ENCODE assay signal across 20 cellular contexts in genomic region chrX:43514820-43515219, GRCh38.
A peak's percentile ranks its signal among the peaks of the same experiment; 100 is the strongest.
DNase-seq lines count a peak whose midpoint lies in the region; ATAC-seq and TF ChIP-seq lines count a peak whose summit lies in the region.
"Had no signal": no experiment of that assay in that cellular context is flagged by ENCODE, and none has a peak within 500 bp of the region (broad histone marks: within the 10 kb centered on the region; RNA-seq: fewer than 3 reads in every experiment).

No MANE protein-coding gene starts in this region.

- no peak for TF ChIP-seq EP300 in upper lobe of left lung (IDR thresholded peaks at IDR 0.05)

- TF ChIP-seq POLR2A in upper lobe of left lung (IDR thresholded peaks at IDR 0.05), result no peak

- WGBS in upper lobe of left lung, 2 donors, result 89 to 100% methylated on average over 1 of the region's 1 CpG

- H3K4me1 Mint-ChIP-seq in activated CD8-positive, alpha-beta memory T cell treated with anti-CD3 and anti-CD28 coated beads, Interleukin-2, amount 10 ng/mL, durations not matched to agents 7 days and 5 days, result peaks cover 2% of the 10 kb centered on the region
- no peaks in the 10 kb centered on the region for H3K4me1 Mint-ChIP-seq in activated T-helper 17 cell treated with anti-CD3 and anti-CD28 coated beads, Interleukin-2, amount 50 U/mL, for 72 hours
- H3K4me1 Mint-ChIP-seq in stimulated activated effector memory CD8-positive, alpha-beta T cell treated with anti-CD3 and anti-CD28 coated beads, Interleukin-12 subunit alpha, Interleukin-12 subunit beta, amount 100 ng/mL, for 72 hours, result peaks cover 5% of the 10 kb centered on the region

- no peaks in the 10 kb centered on the region for H3K36me3 ChIP-seq in upper lobe of left lung
- H3K36me3 ChIP-seq: BLaER1 treated with 17β-estradiol and CSF1 and Interleukin-3, amounts not matched to agents 10 nM and 100 nM had no signal

- H3K9me3 ChIP-seq in upper lobe of left lung, result no peaks in the 10 kb centered on the region
- H3K9me3 ChIP-seq: A549, Caco-2 had no signal

- no peak for TF ChIP-seq CTCF in upper lobe of left lung (IDR thresholded peaks at IDR 0.05)

- no peak for DNase-seq in activated CD4-positive, CD25-positive, alpha-beta regulatory T cell treated with anti-CD3 and anti-CD28 coated beads, Interleukin-2, amount 50 U/mL, for 72 hours
- no peak for DNase-seq in activated CD8-positive, alpha-beta memory T cell treated with anti-CD3 and anti-CD28 coated beads, Interleukin-2, amount 10 ng/mL, durations not matched to agents 7 days and 5 days
- no peak for DNase-seq in activated CD8-positive, alpha-beta memory T cell treated with anti-CD3 and anti-CD28 coated beads, Interleukin-2, amount 50 U/mL, for 4 hours
- no peak for DNase-seq in stimulated activated effector memory CD8-positive, alpha-beta T cell treated with anti-CD3 and anti-CD28 coated beads, Interleukin-12 subunit alpha, Interleukin-12 subunit beta, amount 100 ng/mL, for 72 hours (ENCODE audit: low spot score in 2 of 2)
- DNase-seq in upper lobe of left lung, result no peak
- DNase-seq: AML-193; Caco-2; Calu3; CD4-positive, alpha-beta T cell; CD8-positive, alpha-beta T cell; DMS79 treated with DMSO at 0.1 percent for 48 hours; GF-D8 had no signal

- no peak overlapping the region for H3K4me3 ChIP-seq in upper lobe of left lung
- H3K4me3 ChIP-seq: A549; BLaER1 treated with 17β-estradiol and CSF1 and Interleukin-3, amounts not matched to agents 10 nM and 100 nM had no signal

- no peak overlapping the region for H3K27ac Mint-ChIP-seq in activated CD8-positive, alpha-beta memory T cell treated with anti-CD3 and anti-CD28 coated beads, Interleukin-2, amount 10 ng/mL, durations not matched to agents 7 days and 5 days
- no peak overlapping the region for H3K27ac Mint-ChIP-seq in activated T-helper 17 cell treated with anti-CD3 and anti-CD28 coated beads, Interleukin-2, amount 50 U/mL, for 72 hours
- no peak overlapping the region for H3K27ac Mint-ChIP-seq in stimulated activated effector memory CD8-positive, alpha-beta T cell treated with anti-CD3 and anti-CD28 coated beads, Interleukin-12 subunit alpha, Interleukin-12 subunit beta, amount 100 ng/mL, for 72 hours
- H3K27ac Mint-ChIP-seq: B cell; CD4-positive, alpha-beta T cell; CD8-positive, alpha-beta T cell had no signal

- no peaks in the 10 kb centered on the region for H3K4me1 ChIP-seq in upper lobe of left lung
- H3K4me1 ChIP-seq: A549; BLaER1 treated with 17β-estradiol and CSF1 and Interleukin-3, amounts not matched to agents 10 nM and 100 nM had no signal

- H3K36me3 Mint-ChIP-seq in activated CD8-positive, alpha-beta memory T cell treated with anti-CD3 and anti-CD28 coated beads, Interleukin-2, amount 10 ng/mL, durations not matched to agents 7 days and 5 days, result no peaks in the 10 kb centered on the region
- H3K36me3 Mint-ChIP-seq in activated T-helper 17 cell treated with anti-CD3 and anti-CD28 coated beads, Interleukin-2, amount 50 U/mL, for 72 hours (ENCODE audit: low read depth), result no peaks in the 10 kb centered on the region
- no peaks in the 10 kb centered on the region for H3K36me3 Mint-ChIP-seq in stimulated activated effector memory CD8-positive, alpha-beta T cell treated with anti-CD3 and anti-CD28 coated beads, Interleukin-12 subunit alpha, Interleukin-12 subunit beta, amount 100 ng/mL, for 72 hours
- H3K36me3 Mint-ChIP-seq: CD8-positive, alpha-beta T cell had no signal

- peak; percentile 13 to 53 for ATAC-seq in activated CD4-positive, CD25-positive, alpha-beta regulatory T cell treated with anti-CD3 and anti-CD28 coated beads, Interleukin-2, amount 50 U/mL, for 24 hours
- ATAC-seq in activated CD8-positive, alpha-beta memory T cell treated with anti-CD3 and anti-CD28 coated beads, Interleukin-2, amount 10 ng/mL, durations not matched to agents 7 days and 5 days, result peak; percentile 53
- peak; percentile 49 for ATAC-seq in activated T-helper 17 cell treated with anti-CD3 and anti-CD28 coated beads, Interleukin-2, amount 50 U/mL, for 72 hours (replicated peaks)
- ATAC-seq in stimulated activated effector memory CD8-positive, alpha-beta T cell treated with anti-CD3 and anti-CD28 coated beads, Interleukin-12 subunit alpha, Interleukin-12 subunit beta, amount 100 ng/mL, for 72 hours, result peak; percentile 65
- ATAC-seq in upper lobe of left lung (ENCODE audit: low FRiP score in 2 of 2) (no peak), HG02885 (IDR thresholded peaks at IDR 0.05; ENCODE audit: poor library complexity, unreplicated experiment) (no peak)
- ATAC-seq: A549; CD8-positive, alpha-beta T cell had no signal

- H3K27me3 Mint-ChIP-seq in activated CD8-positive, alpha-beta memory T cell treated with anti-CD3 and anti-CD28 coated beads, Interleukin-2, amount 10 ng/mL, durations not matched to agents 7 days and 5 days, result no peaks in the 10 kb centered on the region
- no peaks in the 10 kb centered on the region for H3K27me3 Mint-ChIP-seq in activated T-helper 17 cell treated with anti-CD3 and anti-CD28 coated beads, Interleukin-2, amount 50 U/mL, for 72 hours
- H3K27me3 Mint-ChIP-seq: B cell; CD4-positive, alpha-beta T cell had no signal

- no peaks in the 10 kb centered on the region for H3K27me3 ChIP-seq in upper lobe of left lung

- CTCF ChIA-PET in activated CD8-positive, alpha-beta memory T cell treated with anti-CD3 and anti-CD28 coated beads, Interleukin-2, amount 10 ng/mL, durations not matched to agents 7 days and 5 days (lab: Charles Lee), result no interaction called here

- no peak overlapping the region for H3K27ac ChIP-seq in upper lobe of left lung
- H3K27ac ChIP-seq: 22Rv1; A549; BLaER1 treated with 17β-estradiol and CSF1 and Interleukin-3, amounts not matched to agents 10 nM and 100 nM; C4-2B had no signal

- no peaks in the 10 kb centered on the region for H3K9me3 Mint-ChIP-seq in activated CD8-positive, alpha-beta memory T cell treated with anti-CD3 and anti-CD28 coated beads, Interleukin-2, amount 10 ng/mL, durations not matched to agents 7 days and 5 days (ENCODE audit: low read depth)
- H3K9me3 Mint-ChIP-seq in activated T-helper 17 cell treated with anti-CD3 and anti-CD28 coated beads, Interleukin-2, amount 50 U/mL, for 72 hours, result no peaks in the 10 kb centered on the region
- no peaks in the 10 kb centered on the region for H3K9me3 Mint-ChIP-seq in stimulated activated effector memory CD8-positive, alpha-beta T cell treated with anti-CD3 and anti-CD28 coated beads, Interleukin-12 subunit alpha, Interleukin-12 subunit beta, amount 100 ng/mL, for 72 hours
- H3K9me3 Mint-ChIP-seq: CD4-positive, alpha-beta T cell; CD8-positive, alpha-beta T cell had no signal

- no peak overlapping the region for H3K4me3 Mint-ChIP-seq in activated CD8-positive, alpha-beta memory T cell treated with anti-CD3 and anti-CD28 coated beads, Interleukin-2, amount 10 ng/mL, durations not matched to agents 7 days and 5 days
- H3K4me3 Mint-ChIP-seq in activated T-helper 17 cell treated with anti-CD3 and anti-CD28 coated beads, Interleukin-2, amount 50 U/mL, for 72 hours, result no peak overlapping the region
- no peak overlapping the region for H3K4me3 Mint-ChIP-seq in stimulated activated effector memory CD8-positive, alpha-beta T cell treated with anti-CD3 and anti-CD28 coated beads, Interleukin-12 subunit alpha, Interleukin-12 subunit beta, amount 100 ng/mL, for 72 hours
- H3K4me3 Mint-ChIP-seq: B cell; CD4-positive, alpha-beta T cell; CD8-positive, alpha-beta T cell had no signal

Comparison
In these comparisons a context has a peak if more than half of its experiments do, and no peak if none do; other contexts are left out.
1. ATAC-seq: peak in activated CD4-positive, CD25-positive, alpha-beta regulatory T cell treated with anti-CD3 and anti-CD28 coated beads, Interleukin-2, amount 50 U/mL, for 24 hours (2 of 2), activated CD8-positive, alpha-beta memory T cell treated with anti-CD3 and anti-CD28 coated beads, Interleukin-2, amount 10 ng/mL, durations not matched to agents 7 days and 5 days (single experiment), activated T-helper 17 cell treated with anti-CD3 and anti-CD28 coated beads, Interleukin-2, amount 50 U/mL, for 72 hours (single experiment) and stimulated activated effector memory CD8-positive, alpha-beta T cell treated with anti-CD3 and anti-CD28 coated beads, Interleukin-12 subunit alpha, Interleukin-12 subunit beta, amount 100 ng/mL, for 72 hours (single experiment); none in upper lobe of left lung (0 of 2) and HG02885 (single experiment).